ENCODE assay signal across 37 cellular contexts in genomic region chr12:97995578-97995977, GRCh38.
"Had no signal": no experiment of that assay in that cellular context is flagged by ENCODE, and none has a peak within 500 bp of the region (broad histone marks: within the 10 kb centered on the region; RNA-seq: fewer than 3 reads in every experiment).

No MANE protein-coding gene starts in this region.

- H3K4me3 Mint-ChIP-seq: activated CD4-positive, alpha-beta T cell treated with anti-CD3 and anti-CD28 coated beads for 36 hours; activated CD4-positive, alpha-beta T cell treated with anti-CD3 and anti-CD28 coated beads, Interleukin-2, amount 10 ng/mL, durations not matched to agents 7 days and 5 days; activated CD8-positive, alpha-beta T cell treated with anti-CD3 and anti-CD28 coated beads, Interleukin-2, amount 10 ng/mL, durations not matched to agents 7 days and 5 days; activated naive CD4-positive, alpha-beta T cell treated with anti-CD3 and anti-CD28 coated beads, Interleukin-2, amount 50 U/mL, for 24 hours; activated naive CD8-positive, alpha-beta T cell treated with anti-CD3 and anti-CD28 coated beads, Interleukin-2, amount 10 ng/mL, durations not matched to agents 7 days and 5 days; activated T-cell treated with anti-CD3 and anti-CD28 coated beads, Interleukin-2, amount 50 U/mL, for 24 hours; T-helper 1 cell treated with Interleukin-12 subunit alpha and Interleukin-12 subunit beta and Interleukin-4 antibody, amounts not matched to agents 30 μg/mL and 1 μg/mL, for 36 hours; T-helper 2 cell treated with Interferon-gamma antibody and Interleukin-4, amounts not matched to agents 5 μg/mL and 100 μg/mL, for 36 hours; WTC11 had no signal

- H3K9me3 ChIP-seq: ascending aorta, MG63, Peyer's patch, SJSA1, SK-N-SH had no signal

- H3K27ac Mint-ChIP-seq: activated CD4-positive, alpha-beta T cell treated with anti-CD3 and anti-CD28 coated beads for 36 hours; activated CD4-positive, alpha-beta T cell treated with anti-CD3 and anti-CD28 coated beads, Interleukin-2, amount 10 ng/mL, durations not matched to agents 7 days and 5 days; activated CD8-positive, alpha-beta T cell treated with anti-CD3 and anti-CD28 coated beads, Interleukin-2, amount 10 ng/mL, durations not matched to agents 7 days and 5 days; activated naive CD4-positive, alpha-beta T cell treated with anti-CD3 and anti-CD28 coated beads, Interleukin-2, amount 50 U/mL, for 24 hours; activated naive CD8-positive, alpha-beta T cell treated with anti-CD3 and anti-CD28 coated beads, Interleukin-2, amount 10 ng/mL, durations not matched to agents 7 days and 5 days; activated T-cell treated with anti-CD3 and anti-CD28 coated beads, Interleukin-2, amount 50 U/mL, for 24 hours; activated T-helper 2 cell treated with anti-CD3 and anti-CD28 coated beads, Interferon-gamma antibody, Interleukin-2, Interleukin-4, amounts not matched to agents 10 μg/mL and 5 μg/mL and 100 μg/mL, durations not matched to agents 14 hours and 24 hours and 36 hours; T-helper 1 cell treated with Interleukin-12 subunit alpha and Interleukin-12 subunit beta and Interleukin-4 antibody, amounts not matched to agents 30 μg/mL and 1 μg/mL, for 36 hours; T-helper 2 cell treated with Interferon-gamma antibody and Interleukin-4, amounts not matched to agents 5 μg/mL and 100 μg/mL, for 36 hours; WTC11 had no signal

- H3K9me3 Mint-ChIP-seq: activated CD4-positive, alpha-beta T cell treated with anti-CD3 and anti-CD28 coated beads, Interleukin-2, amount 10 ng/mL, durations not matched to agents 7 days and 5 days; activated T-cell treated with anti-CD3 and anti-CD28 coated beads, Interleukin-2, amount 50 U/mL, for 24 hours; activated T-helper 2 cell treated with anti-CD3 and anti-CD28 coated beads, Interferon-gamma antibody, Interleukin-2, Interleukin-4, amounts not matched to agents 10 μg/mL and 5 μg/mL and 100 μg/mL, durations not matched to agents 14 hours and 24 hours and 36 hours; T-helper 1 cell treated with Interleukin-12 subunit alpha and Interleukin-12 subunit beta and Interleukin-4 antibody, amounts not matched to agents 30 μg/mL and 1 μg/mL, for 36 hours; T-helper 2 cell treated with Interferon-gamma antibody and Interleukin-4, amounts not matched to agents 5 μg/mL and 100 μg/mL, for 36 hours had no signal

- H3K36me3 ChIP-seq: ascending aorta, breast epithelium, MG63, Peyer's patch, SJSA1 had no signal

- H3K27ac ChIP-seq: ascending aorta, body of pancreas, breast epithelium, Peyer's patch, SJSA1 had no signal

- H3K9me2 ChIP-seq: SK-N-SH had no signal

- ATAC-seq: activated CD4-positive, alpha-beta T cell treated with anti-CD3 and anti-CD28 coated beads for 36 hours; activated CD4-positive, CD25-positive, alpha-beta regulatory T cell treated with anti-CD3 and anti-CD28 coated beads, Interleukin-2, amount 50 U/mL, for 24 hours; activated CD8-positive, alpha-beta T cell treated with anti-CD3 and anti-CD28 coated beads, Interleukin-2, amount 10 ng/mL, durations not matched to agents 7 days and 5 days; body of pancreas; PC-3 had no signal

- H3K27me3 ChIP-seq: ascending aorta, body of pancreas, breast epithelium, MG63, Peyer's patch had no signal

- H3K4me3 ChIP-seq: ascending aorta, body of pancreas, breast epithelium, MG63, Peyer's patch, SJSA1 had no signal

- H3K36me3 Mint-ChIP-seq: activated naive CD4-positive, alpha-beta T cell treated with anti-CD3 and anti-CD28 coated beads, Interleukin-2, amount 50 U/mL, for 24 hours; activated naive CD8-positive, alpha-beta T cell treated with anti-CD3 and anti-CD28 coated beads, Interleukin-2, amount 10 ng/mL, durations not matched to agents 7 days and 5 days had no signal

- H3K4me1 Mint-ChIP-seq: activated CD4-positive, alpha-beta T cell treated with anti-CD3 and anti-CD28 coated beads for 36 hours; activated CD4-positive, alpha-beta T cell treated with anti-CD3 and anti-CD28 coated beads, Interleukin-2, amount 10 ng/mL, durations not matched to agents 7 days and 5 days; activated naive CD4-positive, alpha-beta T cell treated with anti-CD3 and anti-CD28 coated beads, Interleukin-2, amount 50 U/mL, for 24 hours; activated naive CD8-positive, alpha-beta T cell treated with anti-CD3 and anti-CD28 coated beads, Interleukin-2, amount 10 ng/mL, durations not matched to agents 7 days and 5 days had no signal

- DNase-seq: activated CD4-positive, alpha-beta T cell treated with anti-CD3 and anti-CD28 coated beads for 36 hours; activated CD4-positive, alpha-beta T cell treated with anti-CD3 and anti-CD28 coated beads, Interleukin-2, amount 10 ng/mL, durations not matched to agents 7 days and 5 days; activated CD4-positive, alpha-beta T cell treated with anti-CD3 and anti-CD28 coated beads, Interleukin-2, amount 50 U/mL, for 48 hours; activated CD8-positive, alpha-beta T cell treated with anti-CD3 and anti-CD28 coated beads, Interleukin-2, amount 10 ng/mL, durations not matched to agents 7 days and 5 days; activated gamma-delta T cell; activated naive CD4-positive, alpha-beta T cell treated with Interleukin-2 at 50 U/mL for 16 hours; activated naive CD8-positive, alpha-beta T cell treated with anti-CD3 and anti-CD28 coated beads, Interleukin-2, amount 10 ng/mL, durations not matched to agents 7 days and 5 days; activated T-cell treated with anti-CD3 and anti-CD28 coated beads, Interleukin-2, amount 50 U/mL, for 24 hours; amygdala; body of pancreas; caudate nucleus; Kasumi-1; KG1; MG63; NCI-H1048; NCI-H1105 treated with DMSO at 0.1 percent for 48 hours; NCI-H1436 treated with DMSO at 0.1 percent for 48 hours; NCI-H1694 treated with DMSO at 0.1 percent for 48 hours; NCI-H2029; NCI-H345; NCI-H524 treated with DMSO at 0.1 percent for 48 hours; NCI-H748 treated with DMSO at 0.1 percent for 48 hours; NK-92 treated with Interleukin-12 subunit alpha and Interleukin-12 subunit beta, amount 100 ng/mL, for 24 hours; PC-3; Peyer's patch; RPMI8226; SHP77 treated with DMSO at 0.1 percent for 48 hours; SK-N-SH had no signal

- H3K4me1 ChIP-seq: ascending aorta, body of pancreas, breast epithelium, Peyer's patch, SJSA1 had no signal

- H3K4me2 ChIP-seq: SK-N-SH had no signal

- H3K27me3 Mint-ChIP-seq: activated CD4-positive, alpha-beta T cell treated with anti-CD3 and anti-CD28 coated beads for 36 hours; activated CD4-positive, alpha-beta T cell treated with anti-CD3 and anti-CD28 coated beads, Interleukin-2, amount 10 ng/mL, durations not matched to agents 7 days and 5 days; activated naive CD8-positive, alpha-beta T cell treated with anti-CD3 and anti-CD28 coated beads, Interleukin-2, amount 10 ng/mL, durations not matched to agents 7 days and 5 days; activated T-cell treated with anti-CD3 and anti-CD28 coated beads, Interleukin-2, amount 50 U/mL, for 24 hours had no signal
